Comparison of ENCODE assay signal across 43 cellular contexts in genomic region chrX:106889468-106889867, GRCh38. TPM values are rescaled to one million over a fixed set of nuclear protein-coding genes. Genes with fewer than 3 reads are reported as not detected.
"Had no signal": no experiment of that assay in that cellular context is flagged by ENCODE, and none has a peak within 500 bp of the region (broad histone marks: within the 10 kb centered on the region; RNA-seq: fewer than 3 reads in every experiment).

No MANE protein-coding gene starts in this region.

- H3K4me1 Mint-ChIP-seq: activated naive CD4-positive, alpha-beta T cell treated with anti-CD3 and anti-CD28 coated beads, Interleukin-2, amount 10 ng/mL, durations not matched to agents 7 days and 5 days; activated naive CD4-positive, alpha-beta T cell treated with anti-CD3 and anti-CD28 coated beads, Interleukin-2, amount 50 U/mL, for 24 hours; activated naive CD8-positive, alpha-beta T cell treated with anti-CD3 and anti-CD28 coated beads for 36 hours; activated naive CD8-positive, alpha-beta T cell treated with anti-CD3 and anti-CD28 coated beads, Interleukin-2, amount 10 ng/mL, durations not matched to agents 7 days and 5 days; activated naive CD8-positive, alpha-beta T cell treated with anti-CD3 and anti-CD28 coated beads, Interleukin-2, amount 50 U/mL, for 24 hours; activated T-helper 17 cell treated with anti-CD3 and anti-CD28 coated beads, Interleukin-2, amount 50 U/mL, for 72 hours; central memory CD8-positive, alpha-beta T cell had no signal

- DNase-seq: activated effector memory CD4-positive, alpha-beta T cell treated with anti-CD3 and anti-CD28 coated beads, Interleukin-2, amount 50 U/mL, for 16 hours; activated effector memory CD4-positive, alpha-beta T cell treated with Interleukin-2 at 50 U/mL for 16 hours; activated gamma-delta T cell; activated gamma-delta T cell treated with Interleukin-2 at 50 U/mL for 16 hours; activated naive CD4-positive, alpha-beta T cell; activated naive CD4-positive, alpha-beta T cell treated with anti-CD3 and anti-CD28 coated beads for 36 hours; activated naive CD4-positive, alpha-beta T cell treated with anti-CD3 and anti-CD28 coated beads, Interleukin-2, amount 10 ng/mL, durations not matched to agents 7 days and 5 days; activated naive CD4-positive, alpha-beta T cell treated with anti-CD3 and anti-CD28 coated beads, Interleukin-2, amount 50 U/mL, for 16 hours; activated naive CD4-positive, alpha-beta T cell treated with Interleukin-2 at 50 U/mL for 16 hours; activated naive CD8-positive, alpha-beta T cell treated with anti-CD3 and anti-CD28 coated beads for 36 hours; activated naive CD8-positive, alpha-beta T cell treated with anti-CD3 and anti-CD28 coated beads, Interleukin-2, amount 10 ng/mL, durations not matched to agents 7 days and 5 days; activated naive CD8-positive, alpha-beta T cell treated with anti-CD3 and anti-CD28 coated beads, Interleukin-2, amount 50 U/mL, for 24 hours; activated T-cell treated with anti-CD3 and anti-CD28 coated beads, Interleukin-2, amount 50 U/mL, for 1 hour; activated T-cell treated with anti-CD3 and anti-CD28 coated beads, Interleukin-2, amount 50 U/mL, for 24 hours; activated T-cell treated with anti-CD3 and anti-CD28 coated beads, Interleukin-2, amount 50 U/mL, for 4 hours; activated T-cell treated with anti-CD3 and anti-CD28 coated beads, Interleukin-2, amount 50 U/mL, for 48 hours; activated T-cell treated with anti-CD3 and anti-CD28 coated beads, Interleukin-2, amount 50 U/mL, for 72 hours; adrenal gland; amniotic stem cell; amygdala; anterior cingulate cortex; aorta; body of pancreas; brain microvascular endothelial cell; caudate nucleus; central memory CD4-positive, alpha-beta T cell; cerebellar nuclear complex had no signal

- H3K27ac Mint-ChIP-seq: activated naive CD4-positive, alpha-beta T cell treated with anti-CD3 and anti-CD28 coated beads for 36 hours; activated naive CD4-positive, alpha-beta T cell treated with anti-CD3 and anti-CD28 coated beads, Interleukin-2, amount 10 ng/mL, durations not matched to agents 7 days and 5 days; activated naive CD4-positive, alpha-beta T cell treated with anti-CD3 and anti-CD28 coated beads, Interleukin-2, amount 50 U/mL, for 24 hours; activated naive CD4-positive, alpha-beta T cell treated with anti-CD3 and anti-CD28 coated beads, Interleukin-2, amount 50 U/mL, for 72 hours; activated naive CD8-positive, alpha-beta T cell; activated naive CD8-positive, alpha-beta T cell treated with anti-CD3 and anti-CD28 coated beads for 36 hours; activated naive CD8-positive, alpha-beta T cell treated with anti-CD3 and anti-CD28 coated beads, Interleukin-2, amount 10 ng/mL, durations not matched to agents 7 days and 5 days; activated naive CD8-positive, alpha-beta T cell treated with anti-CD3 and anti-CD28 coated beads, Interleukin-2, amount 50 U/mL, for 24 hours; activated T-cell treated with anti-CD3 and anti-CD28 coated beads, Interleukin-2, amount 50 U/mL, for 24 hours; activated T-cell treated with anti-CD3 and anti-CD28 coated beads, Interleukin-2, amount 50 U/mL, for 72 hours; activated T-helper 1 cell treated with anti-CD3 and anti-CD28 coated beads, Interleukin-12 subunit alpha, Interleukin-12 subunit beta, Interleukin-2, Interleukin-4 antibody, amounts not matched to agents 30 ng/mL and 10 ng/mL and 1 ng/mL, durations not matched to agents 14 hours and 24 hours and 36 hours; activated T-helper 17 cell treated with anti-CD3 and anti-CD28 coated beads, Interleukin-2, amount 50 U/mL, for 72 hours; activated T-helper 2 cell treated with anti-CD3 and anti-CD28 coated beads, Interferon-gamma antibody, Interleukin-2, Interleukin-4, amounts not matched to agents 10 μg/mL and 5 μg/mL and 100 μg/mL, durations not matched to agents 14 hours and 24 hours and 36 hours; brain had no signal

- H3K36me3 ChIP-seq: adrenal gland, ascending aorta, brain microvascular endothelial cell, breast epithelium, cardiac muscle cell had no signal

- H3K27me3 Mint-ChIP-seq: activated naive CD4-positive, alpha-beta T cell treated with anti-CD3 and anti-CD28 coated beads, Interleukin-2, amount 10 ng/mL, durations not matched to agents 7 days and 5 days; activated naive CD4-positive, alpha-beta T cell treated with anti-CD3 and anti-CD28 coated beads, Interleukin-2, amount 50 U/mL, for 24 hours had no signal

- H3K4me1 ChIP-seq: adrenal gland, ascending aorta, body of pancreas, breast epithelium had no signal

- H3K9me3 Mint-ChIP-seq: activated naive CD4-positive, alpha-beta T cell treated with anti-CD3 and anti-CD28 coated beads for 36 hours; activated naive CD4-positive, alpha-beta T cell treated with anti-CD3 and anti-CD28 coated beads, Interleukin-2, amount 10 ng/mL, durations not matched to agents 7 days and 5 days; activated naive CD4-positive, alpha-beta T cell treated with anti-CD3 and anti-CD28 coated beads, Interleukin-2, amount 50 U/mL, for 24 hours; activated naive CD4-positive, alpha-beta T cell treated with anti-CD3 and anti-CD28 coated beads, Interleukin-2, amount 50 U/mL, for 72 hours; activated naive CD8-positive, alpha-beta T cell treated with anti-CD3 and anti-CD28 coated beads for 36 hours; activated naive CD8-positive, alpha-beta T cell treated with anti-CD3 and anti-CD28 coated beads, Interleukin-2, amount 10 ng/mL, durations not matched to agents 7 days and 5 days; activated naive CD8-positive, alpha-beta T cell treated with anti-CD3 and anti-CD28 coated beads, Interleukin-2, amount 50 U/mL, for 24 hours; activated T-cell treated with anti-CD3 and anti-CD28 coated beads, Interleukin-2, amount 50 U/mL, for 24 hours; activated T-cell treated with anti-CD3 and anti-CD28 coated beads, Interleukin-2, amount 50 U/mL, for 4 hours; activated T-cell treated with anti-CD3 and anti-CD28 coated beads, Interleukin-2, amount 50 U/mL, for 72 hours; activated T-helper 1 cell treated with anti-CD3 and anti-CD28 coated beads, Interleukin-12 subunit alpha, Interleukin-12 subunit beta, Interleukin-2, Interleukin-4 antibody, amounts not matched to agents 30 ng/mL and 10 ng/mL and 1 ng/mL, durations not matched to agents 14 hours and 24 hours and 36 hours; activated T-helper 17 cell treated with anti-CD3 and anti-CD28 coated beads, Interleukin-2, amount 50 U/mL, for 72 hours; activated T-helper 2 cell treated with anti-CD3 and anti-CD28 coated beads, Interferon-gamma antibody, Interleukin-2, Interleukin-4, amounts not matched to agents 10 μg/mL and 5 μg/mL and 100 μg/mL, durations not matched to agents 14 hours and 24 hours and 36 hours; central memory CD8-positive, alpha-beta T cell had no signal

- ATAC-seq: activated naive CD4-positive, alpha-beta T cell treated with anti-CD3 and anti-CD28 coated beads, Interleukin-2, amount 50 U/mL, for 72 hours; activated naive CD8-positive, alpha-beta T cell treated with anti-CD3 and anti-CD28 coated beads, Interleukin-2, amount 50 U/mL, for 24 hours; activated T-cell treated with anti-CD3 and anti-CD28 coated beads, Interleukin-2, amount 50 U/mL, for 4 hours; activated T-cell treated with anti-CD3 and anti-CD28 coated beads, Interleukin-2, amount 50 U/mL, for 72 hours; activated T-helper 17 cell treated with anti-CD3 and anti-CD28 coated beads, Interleukin-2, amount 50 U/mL, for 72 hours; body of pancreas had no signal

- H3K4me3 Mint-ChIP-seq: activated naive CD4-positive, alpha-beta T cell treated with anti-CD3 and anti-CD28 coated beads for 36 hours; activated naive CD4-positive, alpha-beta T cell treated with anti-CD3 and anti-CD28 coated beads, Interleukin-2, amount 10 ng/mL, durations not matched to agents 7 days and 5 days; activated naive CD4-positive, alpha-beta T cell treated with anti-CD3 and anti-CD28 coated beads, Interleukin-2, amount 50 U/mL, for 24 hours; activated naive CD8-positive, alpha-beta T cell; activated naive CD8-positive, alpha-beta T cell treated with anti-CD3 and anti-CD28 coated beads for 36 hours; activated naive CD8-positive, alpha-beta T cell treated with anti-CD3 and anti-CD28 coated beads, Interleukin-2, amount 10 ng/mL, durations not matched to agents 7 days and 5 days; activated naive CD8-positive, alpha-beta T cell treated with anti-CD3 and anti-CD28 coated beads, Interleukin-2, amount 50 U/mL, for 24 hours; activated T-cell treated with anti-CD3 and anti-CD28 coated beads, Interleukin-2, amount 50 U/mL, for 24 hours; activated T-cell treated with anti-CD3 and anti-CD28 coated beads, Interleukin-2, amount 50 U/mL, for 4 hours; activated T-cell treated with anti-CD3 and anti-CD28 coated beads, Interleukin-2, amount 50 U/mL, for 72 hours; activated T-helper 1 cell treated with anti-CD3 and anti-CD28 coated beads, Interleukin-12 subunit alpha, Interleukin-12 subunit beta, Interleukin-2, Interleukin-4 antibody, amounts not matched to agents 30 ng/mL and 10 ng/mL and 1 ng/mL, durations not matched to agents 14 hours and 24 hours and 36 hours; activated T-helper 17 cell treated with anti-CD3 and anti-CD28 coated beads, Interleukin-2, amount 50 U/mL, for 72 hours; brain; central memory CD8-positive, alpha-beta T cell had no signal

- H3K4me3 ChIP-seq: adrenal gland, ascending aorta, body of pancreas, breast epithelium, cardiac muscle cell had no signal

- H3K27ac ChIP-seq: adrenal gland, ascending aorta, body of pancreas, brain microvascular endothelial cell, breast epithelium, cardiac muscle cell had no signal

- H3K27me3 ChIP-seq: ascending aorta, body of pancreas, brain microvascular endothelial cell, cardiac muscle cell had no signal

- H3K9me3 ChIP-seq: adrenal gland, ascending aorta, body of pancreas had no signal

- H3K36me3 Mint-ChIP-seq: activated naive CD4-positive, alpha-beta T cell treated with anti-CD3 and anti-CD28 coated beads, Interleukin-2, amount 10 ng/mL, durations not matched to agents 7 days and 5 days; activated naive CD4-positive, alpha-beta T cell treated with anti-CD3 and anti-CD28 coated beads, Interleukin-2, amount 50 U/mL, for 24 hours; activated naive CD4-positive, alpha-beta T cell treated with anti-CD3 and anti-CD28 coated beads, Interleukin-2, amount 50 U/mL, for 72 hours; activated naive CD8-positive, alpha-beta T cell; activated naive CD8-positive, alpha-beta T cell treated with anti-CD3 and anti-CD28 coated beads for 36 hours; activated naive CD8-positive, alpha-beta T cell treated with anti-CD3 and anti-CD28 coated beads, Interleukin-2, amount 10 ng/mL, durations not matched to agents 7 days and 5 days; brain had no signal

RNA-seq across cellular contexts. Expression of gene RIPPLY1, which starts 13.7 kb away (rescaled TPM):
- total RNA-seq: activated naive CD4-positive, alpha-beta T cell treated with anti-CD3 and anti-CD28 coated beads for 36 hours; activated naive CD4-positive, alpha-beta T cell treated with anti-CD3 and anti-CD28 coated beads, Interleukin-2, amount 50 U/mL, for 72 hours; activated naive CD8-positive, alpha-beta T cell treated with anti-CD3 and anti-CD28 coated beads for 36 hours; activated naive CD8-positive, alpha-beta T cell treated with anti-CD3 and anti-CD28 coated beads, Interleukin-2, amount 10 ng/mL, durations not matched to agents 7 days and 5 days; activated T-cell treated with anti-CD3 and anti-CD28 coated beads, Interleukin-2, amount 50 U/mL, for 4 hours; activated T-cell treated with anti-CD3 and anti-CD28 coated beads, Interleukin-2, amount 50 U/mL, for 72 hours; activated T-helper 1 cell treated with anti-CD3 and anti-CD28 coated beads, Interleukin-12 subunit alpha, Interleukin-12 subunit beta, Interleukin-2, Interleukin-4 antibody, amounts not matched to agents 30 ng/mL and 10 ng/mL and 1 ng/mL, durations not matched to agents 14 hours and 24 hours and 36 hours; activated T-helper 17 cell treated with anti-CD3 and anti-CD28 coated beads, Interleukin-2, amount 50 U/mL, for 72 hours; activated T-helper 2 cell treated with anti-CD3 and anti-CD28 coated beads, Interferon-gamma antibody, Interleukin-2, Interleukin-4, amounts not matched to agents 10 μg/mL and 5 μg/mL and 100 μg/mL, durations not matched to agents 14 hours and 24 hours and 36 hours; aorta; ascending aorta; astrocyte; body of pancreas; bronchial epithelial cell; cardiac muscle cell; cardiac septum; cerebellum; chondrocyte had no signal

RNA-seq across cellular contexts. Expression of gene CLDN2, which starts 30.7 kb away (rescaled TPM):
- total RNA-seq: activated naive CD4-positive, alpha-beta T cell treated with anti-CD3 and anti-CD28 coated beads for 36 hours; activated naive CD4-positive, alpha-beta T cell treated with anti-CD3 and anti-CD28 coated beads, Interleukin-2, amount 50 U/mL, for 72 hours; activated naive CD8-positive, alpha-beta T cell treated with anti-CD3 and anti-CD28 coated beads for 36 hours; activated naive CD8-positive, alpha-beta T cell treated with anti-CD3 and anti-CD28 coated beads, Interleukin-2, amount 10 ng/mL, durations not matched to agents 7 days and 5 days; activated T-cell treated with anti-CD3 and anti-CD28 coated beads, Interleukin-2, amount 50 U/mL, for 4 hours; activated T-cell treated with anti-CD3 and anti-CD28 coated beads, Interleukin-2, amount 50 U/mL, for 72 hours; activated T-helper 1 cell treated with anti-CD3 and anti-CD28 coated beads, Interleukin-12 subunit alpha, Interleukin-12 subunit beta, Interleukin-2, Interleukin-4 antibody, amounts not matched to agents 30 ng/mL and 10 ng/mL and 1 ng/mL, durations not matched to agents 14 hours and 24 hours and 36 hours; activated T-helper 17 cell treated with anti-CD3 and anti-CD28 coated beads, Interleukin-2, amount 50 U/mL, for 72 hours; activated T-helper 2 cell treated with anti-CD3 and anti-CD28 coated beads, Interferon-gamma antibody, Interleukin-2, Interleukin-4, amounts not matched to agents 10 μg/mL and 5 μg/mL and 100 μg/mL, durations not matched to agents 14 hours and 24 hours and 36 hours; aorta; bronchial epithelial cell; cardiac septum; cerebellum had no signal
